In the genomic region with DNA sequence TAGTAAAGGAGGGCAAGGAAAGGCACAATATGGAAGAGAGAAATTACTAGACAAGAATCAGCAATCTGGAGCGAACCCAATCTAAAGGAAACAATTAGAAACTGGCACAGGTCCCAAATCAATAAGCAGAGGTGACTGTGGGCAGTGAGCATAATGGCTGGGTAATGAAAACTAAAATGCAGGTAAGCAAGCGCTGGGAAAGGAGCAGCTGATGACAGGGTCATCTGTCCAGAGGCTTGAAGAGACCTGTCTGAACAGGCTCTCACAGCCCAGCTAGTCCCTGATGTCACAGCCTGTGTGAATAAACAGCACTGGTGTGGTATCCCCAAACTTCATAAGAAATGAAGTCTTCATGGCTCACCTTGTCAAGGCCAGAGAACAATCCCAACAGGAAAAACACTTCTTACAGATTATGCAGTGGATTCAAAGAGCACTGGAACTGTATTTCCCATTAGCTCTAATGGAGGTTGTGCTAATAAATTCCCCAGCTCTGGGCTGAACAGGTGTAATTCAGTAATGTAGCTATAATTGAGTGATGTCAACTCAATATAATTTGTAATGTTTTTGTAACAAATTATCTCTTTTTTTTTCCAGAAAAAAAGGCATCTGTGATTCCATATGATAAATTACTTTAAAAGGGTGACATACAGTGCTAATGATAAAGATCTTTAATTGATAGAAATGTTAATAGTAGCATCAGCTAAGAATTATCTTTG, we compare ENCODE assay signal across 23 cellular contexts.
A peak's percentile ranks its signal among the peaks of the same experiment; 100 is the strongest.
DNase-seq lines count a peak whose midpoint lies in the region; TF ChIP-seq lines count a peak whose summit lies in the region.
"Had no signal": no experiment of that assay in that cellular context is flagged by ENCODE, and none has a peak within 500 bp of the region (broad histone marks: within the 10 kb centered on the region; RNA-seq: fewer than 3 reads in every experiment).

No MANE protein-coding gene starts in this region.

- H3K27me3 Mint-ChIP-seq in H9 (ENCODE audit: low read depth): peaks cover 2% of the 10 kb centered on the region; the same call in 1 of the 2 replicates
- H3K27me3 Mint-ChIP-seq: activated CD8-positive, alpha-beta memory T cell treated with anti-CD3 and anti-CD28 coated beads, Interleukin-2, amount 10 ng/mL, durations not matched to agents 7 days and 5 days; activated naive CD8-positive, alpha-beta T cell; CD4-positive, alpha-beta memory T cell had no signal

- H3K56ac ChIP-seq in H9 (ENCODE audit: insufficient read length, low read depth, low read length): no peak overlapping the region

- H3K23me2 ChIP-seq in H9 (ENCODE audit: insufficient read length, low read depth, low read length, poor library complexity, severe bottlenecking): no peaks in the 10 kb centered on the region

- no peak overlapping the region for H4K91ac ChIP-seq in H9 (ENCODE audit: insufficient read length, low read depth, low read length)
- no peak overlapping the region for H4K91ac ChIP-seq in mesenchymal stem cell (ENCODE audit: low read length)

- peaks cover 16 to 18% of the 10 kb centered on the region in 2 experiments for H3K4me1 Mint-ChIP-seq in H9
- H3K4me1 Mint-ChIP-seq: activated CD8-positive, alpha-beta memory T cell treated with anti-CD3 and anti-CD28 coated beads, Interleukin-2, amount 10 ng/mL, durations not matched to agents 7 days and 5 days; CD4-positive, alpha-beta memory T cell had no signal

- H3K9ac ChIP-seq in H9 (ENCODE audit: extremely low read depth, insufficient read length, low read length): no peak overlapping the region
- H3K9ac ChIP-seq in mesenchymal stem cell (ENCODE audit: low read length): no peak overlapping the region

- H3K4ac ChIP-seq in H9 (ENCODE audit: low read depth, low read length): no peak overlapping the region
- H3K4ac ChIP-seq in mesenchymal stem cell (ENCODE audit: low read depth in 1 of 2, low read length in 2 of 2): no peak overlapping the region

- H2AFZ ChIP-seq in H9 (ENCODE audit: low read length): no peak overlapping the region
- H2AFZ ChIP-seq in mesenchymal stem cell (ENCODE audit: low read depth, low read length): no peak overlapping the region

- H3K9me3 ChIP-seq in H9 (ENCODE audit: control insufficient read depth, low read depth, low read length) (no peaks in the 10 kb centered on the region), mesenchymal stem cell (ENCODE audit: control insufficient read depth, low read length) (no peaks in the 10 kb centered on the region)
- H3K9me3 ChIP-seq: left lung, tibial artery had no signal

- no peak overlapping the region for H3T11ph ChIP-seq in H9 (ENCODE audit: low read length)

- H2BK20ac ChIP-seq in H9 (ENCODE audit: low read depth, low read length, poor library complexity, severe bottlenecking): no peak overlapping the region

- H3K27me3 ChIP-seq in H9 (ENCODE audit: insufficient read depth, low read length): no peaks in the 10 kb centered on the region
- no peaks in the 10 kb centered on the region for H3K27me3 ChIP-seq in mesenchymal stem cell (ENCODE audit: control insufficient read depth in 1 of 2, insufficient read depth in 1 of 2, low read length in 2 of 2)
- H3K27me3 ChIP-seq: left lung, tibial artery had no signal

- H3K4me2 ChIP-seq in H9 (ENCODE audit: insufficient read depth, insufficient read length, low read length) (no peak overlapping the region), mesenchymal stem cell (ENCODE audit: low read length, poor library complexity, severe bottlenecking) (no peak overlapping the region)

- H3K23ac ChIP-seq in H9 (ENCODE audit: insufficient read length, low read depth, low read length) (no peak overlapping the region), mesenchymal stem cell (ENCODE audit: low read length in 2 of 2) (no peak overlapping the region)

- H2BK15ac ChIP-seq in H9 (ENCODE audit: low read depth, low read length) (no peak overlapping the region), mesenchymal stem cell (ENCODE audit: low read depth, poor library complexity, severe bottlenecking) (no peak overlapping the region)

- DNase-seq in H9 (no peak), NCI-H146 treated with DMSO at 0.1 percent for 48 hours (lab: John Stamatoyannopoulos, UW; ENCODE audit: unreplicated experiment) (peak; percentile 96), mesenchymal stem cell (no peak), RKO (ENCODE audit: low spot score) (no peak), T-helper 9 cell (no peak), NCI-H2081 treated with DMSO at 0.1 percent for 48 hours (lab: John Stamatoyannopoulos, UW) (no peak)
- DNase-seq: activated CD4-positive, alpha-beta T cell treated with anti-CD3 and anti-CD28 coated beads for 4 hours; activated CD8-positive, alpha-beta memory T cell treated with anti-CD3 and anti-CD28 coated beads, Interleukin-2, amount 10 ng/mL, durations not matched to agents 7 days and 5 days; CD4-positive, alpha-beta memory T cell; glutamatergic neuron; H7; KBM-7; left lung; midbrain; NCI-H2171 treated with DMSO at 0.1 percent for 48 hours; nephron progenitor cell; posterior cingulate gyrus; stimulated activated CD4-positive, alpha-beta T cell treated with anti-CD3 and anti-CD28 coated beads, Interleukin-2, amount 100 ng/mL, for 48 hours; stimulated activated naive CD8-positive, alpha-beta T cell treated with anti-CD3 and anti-CD28 coated beads, Interleukin-15, Interleukin-2, amounts not matched to agents 100 U/mL and 50 U/mL, for 24 hours; tibial artery had no signal

- H3K36me3 Mint-ChIP-seq in H9 (ENCODE audit: insufficient read depth in 1 of 3, low read depth in 3 of 3): no peaks in the 10 kb centered on the region
- H3K36me3 Mint-ChIP-seq: activated CD8-positive, alpha-beta memory T cell treated with anti-CD3 and anti-CD28 coated beads, Interleukin-2, amount 10 ng/mL, durations not matched to agents 7 days and 5 days; CD4-positive, alpha-beta memory T cell had no signal

- H3K9me3 Mint-ChIP-seq in H9: peaks cover 0 to 2% of the 10 kb centered on the region in 2 experiments; a peak in 1 of 5 replicates
- H3K9me3 Mint-ChIP-seq: nephron progenitor cell had no signal

- H4K8ac ChIP-seq in H9 (replicated peaks; ENCODE audit: insufficient read length, low read depth, low read length): no peak overlapping the region
- no peak overlapping the region for H4K8ac ChIP-seq in mesenchymal stem cell (ENCODE audit: low read length)

- H4K20me1 ChIP-seq in H9 (ENCODE audit: control insufficient read depth, insufficient read depth, insufficient read length): no peaks in the 10 kb centered on the region

- peak overlapping the region; percentile 35 for H2BK12ac ChIP-seq in H9 (ENCODE audit: insufficient read length, low read depth, low read length)
- no peak overlapping the region for H2BK12ac ChIP-seq in mesenchymal stem cell (ENCODE audit: low read length in 2 of 2)

- H3K27ac ChIP-seq in H9 (ENCODE audit: insufficient read length, low read depth, low read length) (no peak overlapping the region), VCaP (peak overlapping the region; percentile 50), mesenchymal stem cell (ENCODE audit: low read length, poor library complexity, severe bottlenecking) (no peak overlapping the region)
- H3K27ac ChIP-seq: left lung, skin epidermis, tibial artery had no signal

- peak overlapping the region in 1 of 3 experiments; percentile 19; a peak in 1 of 7 replicates for H3K27ac Mint-ChIP-seq in H9
- H3K27ac Mint-ChIP-seq: activated CD8-positive, alpha-beta memory T cell treated with anti-CD3 and anti-CD28 coated beads, Interleukin-2, amount 10 ng/mL, durations not matched to agents 7 days and 5 days; activated naive CD8-positive, alpha-beta T cell; CD4-positive, alpha-beta memory T cell; nephron progenitor cell had no signal

- H3K4me1 ChIP-seq in H9 (ENCODE audit: insufficient read depth, low read length) (no peaks in the 10 kb centered on the region; the same call in 1 of the 2 replicates), mesenchymal stem cell (ENCODE audit: control insufficient read depth, insufficient read depth, low read depth, low read length) (no peaks in the 10 kb centered on the region)
- H3K4me1 ChIP-seq: left lung, tibial artery had no signal

- TF ChIP-seq CTCF in H9 (conservative IDR thresholded peaks at IDR 0.05) (no peak), VCaP (conservative IDR thresholded peaks at IDR 0.05) (no peak)

- H2AK5ac ChIP-seq in H9 (ENCODE audit: insufficient read length, low read length): no peak overlapping the region
- H2AK5ac ChIP-seq in mesenchymal stem cell (ENCODE audit: low read length, severe bottlenecking): peak overlapping the region; percentile 53

- H3K14ac ChIP-seq in H9 (ENCODE audit: insufficient read depth, low read length) (no peak overlapping the region), mesenchymal stem cell (ENCODE audit: low read length in 2 of 2) (no peak overlapping the region)

- H2BK120ac ChIP-seq in H9 (ENCODE audit: low read depth, low read length, poor library complexity, severe bottlenecking) (no peak overlapping the region), mesenchymal stem cell (ENCODE audit: low read depth, low read length) (no peak overlapping the region)

- no peak overlapping the region for H3K4me3 ChIP-seq in mesenchymal stem cell (ENCODE audit: insufficient read depth in 1 of 2, low read depth in 1 of 2, low read length in 2 of 2)
- H3K4me3 ChIP-seq: left lung, skin epidermis, tibial artery had no signal

- no peak overlapping the region for H4K5ac ChIP-seq in H9 (ENCODE audit: insufficient read length, low read depth, low read length)

- H3K79me1 ChIP-seq in H9 (ENCODE audit: insufficient read depth, low read depth, low read length, poor library complexity, severe bottlenecking): no peaks in the 10 kb centered on the region
- H3K79me1 ChIP-seq in mesenchymal stem cell (replicated peaks; ENCODE audit: low read length, poor library complexity, severe bottlenecking): no peaks in the 10 kb centered on the region

- no peak overlapping the region for H2BK5ac ChIP-seq in H9 (ENCODE audit: insufficient read length, low read length)
- H2BK5ac ChIP-seq in mesenchymal stem cell (ENCODE audit: low read depth, low read length, poor library complexity, severe bottlenecking): no peak overlapping the region

- WGBS in H9 (ENCODE audit: extremely low coverage, insufficient read length, low lambda C conversion rate): no CpG with 5 or more reads among the region's 2 CpGs
- WGBS in mesenchymal stem cell: 100% methylated on average over 1 of the region's 2 CpGs

- H3K18ac ChIP-seq in H9 (ENCODE audit: insufficient read length, low read depth, low read length): no peak overlapping the region
- no peak overlapping the region for H3K18ac ChIP-seq in mesenchymal stem cell (ENCODE audit: low read depth in 1 of 2, low read length in 2 of 2)

- H3K79me2 ChIP-seq in H9 (ENCODE audit: insufficient read depth, low read length): no peaks in the 10 kb centered on the region

- H3K4me3 Mint-ChIP-seq in H9: no peak overlapping the region
- H3K4me3 Mint-ChIP-seq: activated CD8-positive, alpha-beta memory T cell treated with anti-CD3 and anti-CD28 coated beads, Interleukin-2, amount 10 ng/mL, durations not matched to agents 7 days and 5 days; activated naive CD8-positive, alpha-beta T cell; CD4-positive, alpha-beta memory T cell; nephron progenitor cell had no signal

- H3K36me3 ChIP-seq in mesenchymal stem cell (ENCODE audit: control insufficient read depth in 1 of 2, insufficient read depth in 2 of 2, low read depth in 1 of 2, low read length in 2 of 2): no peaks in the 10 kb centered on the region
- H3K36me3 ChIP-seq: left lung, tibial artery had no signal
